ENCODE assay signal across 17 cellular contexts in genomic region chr6:39200498-39201020, GRCh38.
"Had no signal": no experiment of that assay in that cellular context is flagged by ENCODE, and none has a peak within 500 bp of the region (broad histone marks: within the 10 kb centered on the region; RNA-seq: fewer than 3 reads in every experiment).

No MANE protein-coding gene starts in this region.

- H3K27me3 Mint-ChIP-seq: dendritic cell treated with granulocyte-macrophage colony-stimulating factor and Interleukin-4, amounts not matched to agents 40 ng/mL and 50 ng/mL, for 4 days had no signal

- H3K9me3 Mint-ChIP-seq: dendritic cell treated with granulocyte-macrophage colony-stimulating factor and Interleukin-4, amounts not matched to agents 40 ng/mL and 50 ng/mL, for 4 days; mesothelial cell of epicardium had no signal

- ATAC-seq: right cardiac atrium had no signal

- H3K9me3 ChIP-seq: transverse colon had no signal

- H3K27me3 ChIP-seq: transverse colon had no signal

- H3K36me3 Mint-ChIP-seq: mesothelial cell of epicardium had no signal

- H3K4me3 Mint-ChIP-seq: dendritic cell treated with granulocyte-macrophage colony-stimulating factor and Interleukin-4, amounts not matched to agents 40 ng/mL and 50 ng/mL, for 4 days; mesothelial cell of epicardium had no signal

- DNase-seq: activated CD4-positive, alpha-beta T cell treated with anti-CD3 and anti-CD28 coated beads for 1 hour; activated CD4-positive, alpha-beta T cell treated with anti-CD3 and anti-CD28 coated beads, Interleukin-2, amount 50 U/mL, for 4 hours; activated naive CD4-positive, alpha-beta T cell; activated T-cell treated with anti-CD3 and anti-CD28 coated beads for 4 hours; anterior cingulate cortex; effector memory CD4-positive, alpha-beta T cell; foreskin melanocyte; kidney glomerular epithelial cell; right cardiac atrium; stimulated activated CD4-positive, alpha-beta T cell treated with anti-CD3 and anti-CD28 coated beads, Interleukin-15, amount 100 ng/mL, for 24 hours; stimulated activated CD4-positive, alpha-beta T cell treated with anti-CD3 and anti-CD28 coated beads, Interleukin-4, amount 100 ng/mL, for 24 hours; stimulated activated naive CD4-positive, alpha-beta T cell; substantia nigra; transverse colon had no signal

- H3K27ac Mint-ChIP-seq: dendritic cell treated with granulocyte-macrophage colony-stimulating factor and Interleukin-4, amounts not matched to agents 40 ng/mL and 50 ng/mL, for 4 days; mesothelial cell of epicardium had no signal

- H3K4me3 ChIP-seq: skin epidermis, transverse colon had no signal
